Comparison of ENCODE assay signal across 14 cellular contexts in the genomic region with DNA sequence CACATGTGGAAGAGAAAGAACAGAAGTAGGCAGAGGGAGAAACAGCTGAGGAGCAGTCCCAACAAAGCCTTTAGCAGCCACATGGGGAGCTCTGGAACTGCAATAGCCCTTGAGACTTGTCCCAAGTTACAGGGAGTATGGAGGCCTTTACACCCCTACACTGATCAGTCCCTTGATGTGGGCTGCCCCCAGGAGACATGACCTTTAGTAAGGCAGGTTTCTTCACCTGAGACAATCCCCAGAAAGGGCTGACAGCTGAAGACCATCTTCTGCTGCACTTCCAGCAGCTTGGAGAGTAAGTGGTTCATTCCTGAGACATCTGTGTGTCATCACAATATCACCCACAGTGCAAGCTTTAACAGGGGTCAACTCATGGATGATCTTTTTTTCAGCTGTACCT. TPM values are rescaled to one million over a fixed set of nuclear protein-coding genes. Genes with fewer than 3 reads are reported as not detected.
DNase-seq lines count a peak whose midpoint lies in the region; ATAC-seq, FAIRE-seq and TF ChIP-seq lines count a peak whose summit lies in the region.
"Had no signal": no experiment of that assay in that cellular context is flagged by ENCODE, and none has a peak within 500 bp of the region (broad histone marks: within the 10 kb centered on the region; RNA-seq: fewer than 3 reads in every experiment).

No MANE protein-coding gene starts in this region.

- H3K9me3 Mint-ChIP-seq in endodermal cell: peaks cover 6% of the 10 kb centered on the region
- H3K9me3 Mint-ChIP-seq: neural crest cell; stimulated activated naive B cell treated with anti-CD40 and anti-IgM and Interleukin-4, amounts not matched to agents 10 μg/mL and 1 μg/mL and 100 μg/mL, for 72 hours had no signal

- no peak overlapping the region for H3K9ac ChIP-seq in endodermal cell (ENCODE audit: extremely low read depth, low read length, poor library complexity, severe bottlenecking)

- H3K9me3 ChIP-seq in cardiac muscle cell (ENCODE audit: low read depth) (no peaks in the 10 kb centered on the region), endodermal cell (ENCODE audit: control insufficient read depth, low read length) (peaks cover 9% of the 10 kb centered on the region), A673 (ENCODE audit: low read depth, low read length, poor library complexity, severe bottlenecking) (no peaks in the 10 kb centered on the region), pancreas (no peaks in the 10 kb centered on the region)

- FAIRE-seq in pancreas (lab: Jason Lieb, UNC): no peak
- FAIRE-seq: frontal cortex had no signal

- H3K27me3 ChIP-seq in cardiac muscle cell (no peaks in the 10 kb centered on the region), endodermal cell (ENCODE audit: control insufficient read depth, insufficient read depth, low read length, poor library complexity, severe bottlenecking) (no peaks in the 10 kb centered on the region), A673 (replicated peaks; ENCODE audit: insufficient read depth, low read depth, low read length, poor library complexity) (no peaks in the 10 kb centered on the region), pancreas (no peaks in the 10 kb centered on the region)

- H3K36me3 Mint-ChIP-seq in endodermal cell (ENCODE audit: low read depth): peaks cover 1% of the 10 kb centered on the region

- H3K4me1 Mint-ChIP-seq in endodermal cell: peaks cover 26% of the 10 kb centered on the region

- ATAC-seq in Right ventricle myocardium superior (ENCODE audit: poor library complexity) (no peak), HG03460 (IDR thresholded peaks at IDR 0.05; ENCODE audit: unreplicated experiment) (no peak), pancreas (no peak), HG02938 (IDR thresholded peaks at IDR 0.05; ENCODE audit: unreplicated experiment) (no peak)
- ATAC-seq: stimulated activated naive B cell treated with anti-CD40 and anti-IgM and Interleukin-4, amounts not matched to agents 10 μg/mL and 1 μg/mL and 100 μg/mL, for 72 hours had no signal

- peaks cover 24% of the 10 kb centered on the region for H3K4me1 ChIP-seq in cardiac muscle cell (ENCODE audit: low read depth)
- peaks cover 10% of the 10 kb centered on the region for H3K4me1 ChIP-seq in endodermal cell (ENCODE audit: control insufficient read depth, insufficient read depth, low read length)
- no peaks in the 10 kb centered on the region for H3K4me1 ChIP-seq in A673 (ENCODE audit: insufficient read depth, low read length, poor library complexity, severe bottlenecking)
- H3K4me1 ChIP-seq in pancreas: peaks cover 0 to 7% (median 6%) of the 10 kb centered on the region in 3 donors

- peak overlapping the region; percentile 82 for H3K27ac ChIP-seq in cardiac muscle cell
- no peak overlapping the region for H3K27ac ChIP-seq in endodermal cell (ENCODE audit: low read depth, low read length)
- H3K27ac ChIP-seq in A673 (ENCODE audit: low read depth, low read length, poor library complexity, severe bottlenecking): no peak overlapping the region
- H3K27ac ChIP-seq in pancreas: no peak overlapping the region

- no TSS peak for BruUV-seq in A673 (replicated peaks; lab: Mats Ljungman, UMichigan)

- CTCF ChIA-PET in A673 (lab: Charles Lee): no interaction called here

- H3K36me3 ChIP-seq in cardiac muscle cell: no peaks in the 10 kb centered on the region
- peaks cover 16% of the 10 kb centered on the region for H3K36me3 ChIP-seq in endodermal cell (ENCODE audit: control insufficient read depth, insufficient read depth, low read length)
- H3K36me3 ChIP-seq in A673 (ENCODE audit: insufficient read depth, low read length, poor library complexity, severe bottlenecking): no peaks in the 10 kb centered on the region
- H3K36me3 ChIP-seq in pancreas: no peaks in the 10 kb centered on the region

- H3K4me3 Mint-ChIP-seq in endodermal cell: no peak overlapping the region
- H3K4me3 Mint-ChIP-seq: neural crest cell; stimulated activated naive B cell treated with anti-CD40 and anti-IgM and Interleukin-4, amounts not matched to agents 10 μg/mL and 1 μg/mL and 100 μg/mL, for 72 hours had no signal

- peak; percentile 57 to 59 for DNase-seq in cardiac muscle cell (ENCODE audit: low read depth in 1 of 2, low spot score in 1 of 2)
- no peak for DNase-seq in Right ventricle myocardium superior
- DNase-seq in NCI-H69 (lab: John Stamatoyannopoulos, UW): peak; percentile 29
- DNase-seq in endodermal cell: peak; percentile 60
- no peak for DNase-seq in A673 (ENCODE audit: low spot score)
- DNase-seq in pancreas: no peak
- DNase-seq: activated T-cell treated with anti-CD3 and anti-CD28 coated beads for 4 hours; NCI-H1105; stimulated activated naive B cell treated with anti-CD40 and anti-IgM and Interleukin-4, amounts not matched to agents 10 μg/mL and 1 μg/mL and 100 μg/mL, for 72 hours; T1000 had no signal

- H3K27me3 Mint-ChIP-seq in endodermal cell (ENCODE audit: insufficient read depth): no peaks in the 10 kb centered on the region
- H3K27me3 Mint-ChIP-seq: stimulated activated naive B cell treated with anti-CD40 and anti-IgM and Interleukin-4, amounts not matched to agents 10 μg/mL and 1 μg/mL and 100 μg/mL, for 72 hours had no signal

- H3K4me3 ChIP-seq in cardiac muscle cell (no peak overlapping the region), endodermal cell (ENCODE audit: low read length) (no peak overlapping the region), A673 (ENCODE audit: low read depth, low read length, poor library complexity, severe bottlenecking) (no peak overlapping the region), pancreas (no peak overlapping the region)

- intact Hi-C loops in Right ventricle myocardium superior (cut with DNase I): no loop called here
- intact Hi-C loops in A673 (cut with micrococcal nuclease; ENCODE audit: unreplicated experiment): no loop called here
- intact Hi-C loops in pancreas (cut with DNase I): no loop called here

- no peak overlapping the region for H3K27ac Mint-ChIP-seq in endodermal cell
- H3K27ac Mint-ChIP-seq: stimulated activated naive B cell treated with anti-CD40 and anti-IgM and Interleukin-4, amounts not matched to agents 10 μg/mL and 1 μg/mL and 100 μg/mL, for 72 hours had no signal

- POLR2A ChIA-PET in A673 (lab: Charles Lee; ENCODE audit: low non-redundant PET): no interaction called here

- peak; percentile 24 for TF ChIP-seq CTCF in cardiac muscle cell (IDR thresholded peaks at IDR 0.05; ENCODE audit: low read depth, low read length)
- TF ChIP-seq CTCF in endodermal cell (conservative IDR thresholded peaks at IDR 0.05): peak; percentile 56
- no peak for TF ChIP-seq CTCF in A673 (conservative IDR thresholded peaks at IDR 0.05; ENCODE audit: low read depth, low read length)
- no peak for TF ChIP-seq CTCF in pancreas (IDR thresholded peaks at IDR 0.05)

RNA-seq across cellular contexts. Expression of a gene that starts 8.6 kb away (rescaled TPM):
- total RNA-seq in cardiac muscle cell (12.9 and 13.0 TPM in 2 replicates), Right ventricle myocardium superior (13.7 TPM), endodermal cell (10 to 100 TPM in 1 of 2 donors, 1 to 10 TPM in 1; 8.6 to 21.6 TPM), A673 (2021) (11.9 and 13.8 TPM in 2 replicates), pancreas (1 to 10 TPM in 5 of 6 donors, under 1 TPM in 1; 0.87 to 2.7 (median 1.4) TPM)
- polyA plus RNA-seq in cardiac muscle cell (17.3 and 23.8 TPM in 2 replicates), pancreas (1 to 10 TPM; 2.0 to 2.7 TPM)
- polyA plus RNA-seq in endodermal cell (2013, experiment 1 of 2): 15.0 TPM
- 17.8 TPM for polyA plus RNA-seq in endodermal cell (2013, experiment 2 of 2)

RNA-seq across cellular contexts. Expression of a gene that starts 58.3 kb away (rescaled TPM):
- total RNA-seq in cardiac muscle cell: 107 and 108 TPM in 2 replicates
- 119 and 166 TPM in 2 replicates for polyA plus RNA-seq in cardiac muscle cell
- 47.1 TPM for total RNA-seq in Right ventricle myocardium superior
- total RNA-seq in endodermal cell: 100 to 1,000 TPM; 201 to 227 TPM
- 166 TPM for polyA plus RNA-seq in endodermal cell (2013, experiment 1 of 2)
- 178 TPM for polyA plus RNA-seq in endodermal cell (2013, experiment 2 of 2)
- 135 and 136 TPM in 2 replicates for total RNA-seq in A673 (2021)
- 10 to 100 TPM; 21.0 to 97.4 (median 34.8) TPM for total RNA-seq in pancreas
- polyA plus RNA-seq in pancreas: 10 to 100 TPM; 10.6 to 24.9 TPM

RNA-seq across cellular contexts. Expression of a gene that starts 58.9 kb away (rescaled TPM):
- total RNA-seq in cardiac muscle cell: 0.07 and 0.71 TPM in 2 replicates
- 0.16 TPM in 1 of 2 replicates, not detected in the other for polyA plus RNA-seq in cardiac muscle cell
- total RNA-seq in Right ventricle myocardium superior: not detected
- total RNA-seq in endodermal cell: under 1 TPM; 0.53 to 1.00 TPM
- polyA plus RNA-seq in endodermal cell (2013, experiment 1 of 2): 0.39 TPM
- 0.46 TPM for polyA plus RNA-seq in endodermal cell (2013, experiment 2 of 2)
- 0.31 and 0.67 TPM in 2 replicates for total RNA-seq in A673 (2021)
- total RNA-seq in pancreas: 10 to 100 TPM in 1 of 6 donors, 1 to 10 TPM in 5; 1.0 to 10.2 (median 4.3) TPM
- 10 to 100 TPM in 1 of 2 donors, 1 to 10 TPM in 1; 2.2 to 13.6 TPM for polyA plus RNA-seq in pancreas

Comparison
In these comparisons a context has a peak if more than half of its experiments do, and no peak if none do; other contexts are left out.
1. DNase-seq: peak in cardiac muscle cell (2 of 2), NCI-H69 (single experiment) and endodermal cell (single experiment); none in Right ventricle myocardium superior (single experiment), A673 (single experiment) and pancreas (0 of 6).
2. CTCF ChIP-seq: peak in cardiac muscle cell (single experiment) and endodermal cell (single experiment); none in A673 (single experiment) and pancreas (0 of 4).